ENCODE assay signal across 14 cellular contexts in the genomic region with DNA sequence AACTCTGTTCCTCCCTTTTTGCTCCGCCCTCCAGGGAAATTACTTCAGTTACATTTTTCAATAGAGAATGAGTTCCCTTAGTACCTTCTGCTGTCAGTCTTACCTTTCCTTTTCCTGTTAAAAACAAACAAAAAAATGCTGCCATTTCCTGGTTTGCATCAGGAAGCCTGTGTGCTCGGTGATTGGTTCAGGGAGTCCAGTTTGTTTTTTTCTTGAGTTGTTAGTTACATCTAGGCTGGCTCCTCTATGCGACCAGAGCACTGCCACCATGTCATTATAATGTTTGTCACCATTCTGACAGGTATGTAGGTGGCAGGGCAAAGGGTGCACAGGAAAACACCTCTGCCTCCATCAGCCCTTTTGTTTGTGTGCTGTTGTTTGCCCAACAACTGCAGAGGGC.
DNase-seq lines count a peak whose midpoint lies in the region; ATAC-seq and TF ChIP-seq lines count a peak whose summit lies in the region.
"Had no signal": no experiment of that assay in that cellular context is flagged by ENCODE, and none has a peak within 500 bp of the region (broad histone marks: within the 10 kb centered on the region; RNA-seq: fewer than 3 reads in every experiment).

No MANE protein-coding gene starts in this region.

- no peak for TF ChIP-seq CTCF in OCI-LY7 (conservative IDR thresholded peaks at IDR 0.05; ENCODE audit: low read length)

- H3K4me3 Mint-ChIP-seq in activated CD4-positive, alpha-beta memory T cell treated with anti-CD3 and anti-CD28 coated beads, Interleukin-2, amount 10 ng/mL, durations not matched to agents 7 days and 5 days = no peak overlapping the region

- H3K79me2 ChIP-seq in OCI-LY7 (ENCODE audit: insufficient read depth, low read depth, low read length) = no peaks in the 10 kb centered on the region

- H2AFZ ChIP-seq in OCI-LY7 (ENCODE audit: low read length) = peak overlapping the region; percentile 90

- H3K4me1 ChIP-seq in OCI-LY7 (ENCODE audit: insufficient read depth, low read length, poor library complexity, severe bottlenecking) = peaks cover 15% of the 10 kb centered on the region

- H3K9me2 ChIP-seq in OCI-LY7 (ENCODE audit: insufficient read depth, low read length) = no peaks in the 10 kb centered on the region

- peak; percentile 82 for ATAC-seq in left colon

- no peak overlapping the region for H3K27ac Mint-ChIP-seq in activated CD4-positive, alpha-beta memory T cell treated with anti-CD3 and anti-CD28 coated beads, Interleukin-2, amount 10 ng/mL, durations not matched to agents 7 days and 5 days

- 0 out of 2 replicates have a peak, but pooled peaks cover 10% of the 10 kb centered on the region for H3K9me3 ChIP-seq in OCI-LY7 (ENCODE audit: low read length)

- no peaks in the 10 kb centered on the region for H3K4me1 Mint-ChIP-seq in activated CD4-positive, alpha-beta memory T cell treated with anti-CD3 and anti-CD28 coated beads, Interleukin-2, amount 10 ng/mL, durations not matched to agents 7 days and 5 days

- H3K4me2 ChIP-seq in OCI-LY7 (ENCODE audit: low read length) = peak overlapping the region; percentile 14
- H3K4me2 ChIP-seq: KMS-11 had no signal

- no peaks in the 10 kb centered on the region for H3K9me3 Mint-ChIP-seq in activated CD4-positive, alpha-beta memory T cell treated with anti-CD3 and anti-CD28 coated beads, Interleukin-2, amount 10 ng/mL, durations not matched to agents 7 days and 5 days

- H3K4me3 ChIP-seq in OCI-LY7 (ENCODE audit: low read depth, low read length, poor library complexity, severe bottlenecking) = no peak overlapping the region

- no peaks in the 10 kb centered on the region for H4K20me1 ChIP-seq in OCI-LY7 (ENCODE audit: insufficient read depth, low read length)

- no peaks in the 10 kb centered on the region for H3K36me3 Mint-ChIP-seq in activated CD4-positive, alpha-beta memory T cell treated with anti-CD3 and anti-CD28 coated beads, Interleukin-2, amount 10 ng/mL, durations not matched to agents 7 days and 5 days (ENCODE audit: low read depth)

- no peak overlapping the region for H3K27ac ChIP-seq in OCI-LY7 (ENCODE audit: low read depth, low read length, poor library complexity, severe bottlenecking)
- H3K27ac ChIP-seq: KMS-11 had no signal

- H3K36me3 ChIP-seq in OCI-LY7 (ENCODE audit: insufficient read depth, low read length) = no peaks in the 10 kb centered on the region

- no TSS peak for BruUV-seq in OCI-LY7 (replicated peaks; lab: Mats Ljungman, UMichigan)

- intact Hi-C loops in OCI-LY7 (cut with micrococcal nuclease; ENCODE audit: unreplicated experiment) = no loop called here
- intact Hi-C loops in left colon (cut with DNase I, micrococcal nuclease) = no loop called here

- CTCF ChIA-PET in OCI-LY7 (lab: Charles Lee; ENCODE audit: unreplicated experiment) = interaction anchor here (0.6 kb wide), 1 partner anchor 258 kb away, joined by 3 read pairs; no protein-coding TSS in a partner anchor
- CTCF ChIA-PET in activated CD4-positive, alpha-beta memory T cell treated with anti-CD3 and anti-CD28 coated beads, Interleukin-2, amount 10 ng/mL, durations not matched to agents 7 days and 5 days (lab: Charles Lee) = no interaction called here

- POLR2A ChIA-PET in OCI-LY7 (lab: Charles Lee) = no interaction called here
- POLR2A ChIA-PET in activated CD4-positive, alpha-beta memory T cell treated with anti-CD3 and anti-CD28 coated beads, Interleukin-2, amount 10 ng/mL, durations not matched to agents 7 days and 5 days (lab: Charles Lee) = no interaction called here

- H3K27me3 Mint-ChIP-seq in activated CD4-positive, alpha-beta memory T cell treated with anti-CD3 and anti-CD28 coated beads, Interleukin-2, amount 10 ng/mL, durations not matched to agents 7 days and 5 days = peaks cover 15% of the 10 kb centered on the region

- DNase-seq in NOMO-1 treated with DMSO at 0.1 percent for 48 hours (lab: John Stamatoyannopoulos, UW; ENCODE audit: unreplicated experiment) = peak; percentile 8
- DNase-seq in NOMO-1 (lab: John Stamatoyannopoulos, UW; ENCODE audit: unreplicated experiment in 2 of 2) = no peak
- peak; percentile 11 for DNase-seq in OCI-LY7 (ENCODE audit: low spot score)
- no peak for DNase-seq in left colon
- no peak for DNase-seq in ureter (ENCODE audit: low spot score)
- no peak for DNase-seq in hepatic stellate cell (ENCODE audit: low spot score)
- DNase-seq in activated CD4-positive, alpha-beta memory T cell treated with anti-CD3 and anti-CD28 coated beads, Interleukin-2, amount 10 ng/mL, durations not matched to agents 7 days and 5 days = no peak
- DNase-seq in NCI-H2107 treated with DMSO at 0.1 percent for 48 hours (lab: John Stamatoyannopoulos, UW; ENCODE audit: unreplicated experiment) = no peak
- DNase-seq: Calu3, GOT3, MM.1S, NCI-H1930, NCI-H526 had no signal

Comparison
In these comparisons a context has a peak if more than half of its experiments do, and no peak if none do; other contexts are left out.
1. DNase-seq: peak in NOMO-1 treated with DMSO at 0.1 percent for 48 hours (single experiment) and OCI-LY7 (single experiment); none in NOMO-1 (0 of 2), left colon (0 of 2), ureter (single experiment), hepatic stellate cell (single experiment), activated CD4-positive, alpha-beta memory T cell treated with anti-CD3 and anti-CD28 coated beads, Interleukin-2, amount 10 ng/mL, durations not matched to agents 7 days and 5 days (single experiment) and NCI-H2107 treated with DMSO at 0.1 percent for 48 hours (single experiment).